12 cellular contexts compared by ENCODE assay signal in genomic region chr6:129875610-129876515, GRCh38. TPM values are rescaled to one million over a fixed set of nuclear protein-coding genes. Genes with fewer than 3 reads are reported as not detected.
DNase-seq lines count a peak whose midpoint lies in the region; ATAC-seq lines count a peak whose summit lies in the region.
"Had no signal": no experiment of that assay in that cellular context is flagged by ENCODE, and none has a peak within 500 bp of the region (broad histone marks: within the 10 kb centered on the region; RNA-seq: fewer than 3 reads in every experiment).

No MANE protein-coding gene starts in this region.

- ATAC-seq in activated CD4-positive, alpha-beta T cell treated with anti-CD3 and anti-CD28 coated beads for 36 hours: peak; percentile 79
- ATAC-seq in GM21723 (IDR thresholded peaks at IDR 0.05; ENCODE audit: unreplicated experiment) (peak; percentile 92), HG03460 (IDR thresholded peaks at IDR 0.05; ENCODE audit: unreplicated experiment) (peak; percentile 88), naive B cell (ENCODE audit: low read depth in 2 of 2) (peak; percentile 44 to 76)
- ATAC-seq: A549, heart right ventricle had no signal

- CTCF ChIA-PET in activated CD4-positive, alpha-beta T cell treated with anti-CD3 and anti-CD28 coated beads for 36 hours (lab: Charles Lee): interaction anchor here (0.8 to 1.7 kb wide), 4 partner anchors 14 to 278 kb away, joined by 3 to 4 read pairs (median 4); no protein-coding TSS in a partner anchor

- H3K4me1 Mint-ChIP-seq in activated CD4-positive, alpha-beta T cell treated with anti-CD3 and anti-CD28 coated beads for 36 hours: peaks cover 13% of the 10 kb centered on the region
- H3K4me1 Mint-ChIP-seq in naive B cell: peaks cover 17 to 21% (median 18%) of the 10 kb centered on the region in 3 donors

- peaks cover 2% of the 10 kb centered on the region for H3K36me3 Mint-ChIP-seq in activated CD4-positive, alpha-beta T cell treated with anti-CD3 and anti-CD28 coated beads for 36 hours (ENCODE audit: low read depth)
- H3K36me3 Mint-ChIP-seq in naive B cell: no peaks in the 10 kb centered on the region

- intact Hi-C loops in activated CD4-positive, alpha-beta T cell treated with anti-CD3 and anti-CD28 coated beads for 36 hours (cut with DNase I, micrococcal nuclease): no loop called here

- peak overlapping the region; percentile 20 for H3K27ac Mint-ChIP-seq in activated CD4-positive, alpha-beta T cell treated with anti-CD3 and anti-CD28 coated beads for 36 hours
- H3K27ac Mint-ChIP-seq in naive B cell: peak overlapping the region in 3 of 6 donors; percentile 24 to 77 (median 48)

- H3K27me3 Mint-ChIP-seq in activated CD4-positive, alpha-beta T cell treated with anti-CD3 and anti-CD28 coated beads for 36 hours: no peaks in the 10 kb centered on the region
- H3K27me3 Mint-ChIP-seq in naive B cell: peaks cover 0 to under 1% (median 0%) of the 10 kb centered on the region in 3 donors

- no peak for DNase-seq in activated CD4-positive, alpha-beta T cell treated with anti-CD3 and anti-CD28 coated beads for 36 hours
- DNase-seq in activated CD4-positive, alpha-beta T cell treated with anti-CD3 and anti-CD28 coated beads for 4 hours: no peak
- peak; percentile 9 for DNase-seq in naive B cell
- no peak for DNase-seq in NCI-H2107 (lab: John Stamatoyannopoulos, UW)
- no peak for DNase-seq in 8988T
- no peak for DNase-seq in NK-92 treated with Interleukin-12 subunit alpha and Interleukin-12 subunit beta, amount 100 ng/mL, for 24 hours (lab: John Stamatoyannopoulos, UW)
- DNase-seq: heart right ventricle, NCI-H1694, T-helper 9 cell had no signal

- POLR2A ChIA-PET in activated CD4-positive, alpha-beta T cell treated with anti-CD3 and anti-CD28 coated beads for 36 hours (lab: Charles Lee): no interaction called here

- H3K9me3 Mint-ChIP-seq in activated CD4-positive, alpha-beta T cell treated with anti-CD3 and anti-CD28 coated beads for 36 hours (ENCODE audit: low read depth): peaks cover 2% of the 10 kb centered on the region
- H3K9me3 Mint-ChIP-seq in naive B cell: peaks cover 0 to 9% (median 4%) of the 10 kb centered on the region in 7 donors

- H3K4me3 Mint-ChIP-seq in activated CD4-positive, alpha-beta T cell treated with anti-CD3 and anti-CD28 coated beads for 36 hours: no peak overlapping the region
- peak overlapping the region in 7 of 8 donors; percentile 11 to 68 (median 38) for H3K4me3 Mint-ChIP-seq in naive B cell

RNA-seq across cellular contexts. Expression of gene TMEM244, which starts 14.7 kb away (rescaled TPM):
- not detected for total RNA-seq in activated CD4-positive, alpha-beta T cell treated with anti-CD3 and anti-CD28 coated beads for 36 hours
- not detected for polyA plus RNA-seq in naive B cell (ENCODE audit: low read depth in 6 of 6)
- total RNA-seq: heart right ventricle had no signal
- polyA plus RNA-seq: A549, heart right ventricle had no signal
